8 cellular contexts compared by ENCODE assay signal in genomic region chr7:105013283-105013817, GRCh38.
DNase-seq lines count a peak whose midpoint lies in the region; ATAC-seq and TF ChIP-seq lines count a peak whose summit lies in the region.

No MANE protein-coding gene starts in this region.

- in situ Hi-C loops in ACHN (cut with HindIII; ENCODE audit: low pct_ligation_motif_present, low pct_unique_long_range_greater_than_20kb, low sequenced_read_pairs): no loop called here

- H3K27ac ChIP-seq in caudate nucleus (ENCODE audit: low read depth, low read length): peak overlapping the region; percentile 100

- peak; percentile 98 for DNase-seq in ACHN
- DNase-seq in NCI-H2171 (lab: John Stamatoyannopoulos, UW): peak; percentile 89
- DNase-seq in caudate nucleus (lab: John Stamatoyannopoulos, UW): peak in 60 of 61 donors; percentile 61 to 97 (median 94)
- peak; percentile 95 for DNase-seq in iris pigment epithelial cell (ENCODE audit: low read depth)
- DNase-seq in stimulated activated CD4-positive, alpha-beta T cell treated with anti-CD3 and anti-CD28 coated beads, Interleukin-12 subunit alpha, Interleukin-12 subunit beta, amount 100 ng/mL, for 24 hours (ENCODE audit: low read depth in 2 of 2): peak; percentile 87 to 90

- peak; percentile 25 for ATAC-seq in GM18861 (IDR thresholded peaks at IDR 0.05; ENCODE audit: unreplicated experiment)
- ATAC-seq in HG03097 (IDR thresholded peaks at IDR 0.05; ENCODE audit: low FRiP score, unreplicated experiment): peak; percentile 45

- peak overlapping the region; percentile 95 for H3K4me3 ChIP-seq in WI38 (ENCODE audit: low read depth, low read length)

- TF ChIP-seq CTCF in WI38 (IDR thresholded peaks at IDR 0.05; ENCODE audit: low read depth, low read length): peak; percentile 67

Comparison
In these comparisons a context has a peak if more than half of its experiments do, and no peak if none do; other contexts are left out.
1. Peak in every context shown above with its lines: DNase-seq, ATAC-seq, H3K4me3 ChIP-seq and H3K27ac ChIP-seq.